ENCODE assay signal across 8 cellular contexts in genomic region chr3:122794779-122795673, GRCh38. TPM values are rescaled to one million over a fixed set of nuclear protein-coding genes. Genes with fewer than 3 reads are reported as not detected.
DNase-seq lines count a peak whose midpoint lies in the region; ATAC-seq and TF ChIP-seq lines count a peak whose summit lies in the region.

SLC49A4 (plus strand) TSS chr3:122795069; CDS start chr3:122795193, 124 bp downstream.

- peak within 1 kb of the TSS; percentile 71 to 85 (median 74) for H3K4me3 ChIP-seq in BLaER1 treated with 17β-estradiol and CSF1 and Interleukin-3, amounts not matched to agents 10 nM and 100 nM

- H3K36me3 Mint-ChIP-seq in naive B cell: no peaks in the 10 kb centered on the region
- no peaks in the 10 kb centered on the region for H3K36me3 Mint-ChIP-seq in stimulated activated naive B cell treated with anti-CD40 and anti-IgM and Interleukin-4, amounts not matched to agents 10 μg/mL and 1 μg/mL and 100 μg/mL, for 72 hours

- peak within 1 kb of the TSS in 5 of 6 donors; percentile 95 to 99 (median 99) for H3K27ac Mint-ChIP-seq in naive B cell
- H3K27ac Mint-ChIP-seq in stimulated activated naive B cell treated with anti-CD40 and anti-IgM and Interleukin-4, amounts not matched to agents 10 μg/mL and 1 μg/mL and 100 μg/mL, for 72 hours: peak within 1 kb of the TSS; percentile 96

- TF ChIP-seq CTCF in GM20000 (IDR thresholded peaks at IDR 0.05; ENCODE audit: extremely low read depth, missing control alignments): no peak

- peak within 1 kb of the TSS; percentile 76 to 89 (median 82) for H3K27ac ChIP-seq in BLaER1 treated with 17β-estradiol and CSF1 and Interleukin-3, amounts not matched to agents 10 nM and 100 nM

- peaks cover 0 to 6% (median 0%) of the 10 kb centered on the region in 11 experiments; a peak in 2 of 22 replicates for H3K36me3 ChIP-seq in BLaER1 treated with 17β-estradiol and CSF1 and Interleukin-3, amounts not matched to agents 10 nM and 100 nM

- H3K27me3 ChIP-seq in BLaER1 treated with 17β-estradiol and CSF1 and Interleukin-3, amounts not matched to agents 10 nM and 100 nM: no peaks in the 10 kb centered on the region

- peaks cover 16 to 28% (median 21%) of the 10 kb centered on the region in 3 donors for H3K4me1 Mint-ChIP-seq in naive B cell
- H3K4me1 Mint-ChIP-seq in stimulated activated naive B cell treated with anti-CD40 and anti-IgM and Interleukin-4, amounts not matched to agents 10 μg/mL and 1 μg/mL and 100 μg/mL, for 72 hours: peaks cover 15 to 20% of the 10 kb centered on the region in 2 donors

- peaks cover 27 to 54% (median 32%) of the 10 kb centered on the region in 10 experiments for H3K4me1 ChIP-seq in BLaER1 treated with 17β-estradiol and CSF1 and Interleukin-3, amounts not matched to agents 10 nM and 100 nM

- H4K20me1 ChIP-seq in BLaER1 treated with 17β-estradiol and CSF1 and Interleukin-3, amounts not matched to agents 10 nM and 100 nM: peaks cover 0 to 9% (median 0%) of the 10 kb centered on the region in 11 experiments; a peak in 1 of 22 replicates

- ATAC-seq in naive B cell (ENCODE audit: low read depth in 2 of 2): peak; percentile 71 to 74
- ATAC-seq in stimulated activated naive B cell treated with anti-CD40 and anti-IgM and Interleukin-4, amounts not matched to agents 10 μg/mL and 1 μg/mL and 100 μg/mL, for 72 hours (replicated peaks): peak; percentile 74 to 81

- peak within 1 kb of the TSS; percentile 77 to 94 (median 87) for H3K9ac ChIP-seq in BLaER1 treated with 17β-estradiol and CSF1 and Interleukin-3, amounts not matched to agents 10 nM and 100 nM

- no peaks in the 10 kb centered on the region for H3K9me3 ChIP-seq in BLaER1 treated with 17β-estradiol and CSF1 and Interleukin-3, amounts not matched to agents 10 nM and 100 nM (replicated peaks in 1 of 11)

- DNase-seq in GM20000 (ENCODE audit: low spot score): peak; percentile 96
- DNase-seq in HT1080 (ENCODE audit: low read depth): peak; percentile 82
- DNase-seq in activated CD8-positive, alpha-beta memory T cell treated with anti-CD3 and anti-CD28 coated beads for 48 hours (ENCODE audit: low read depth in 2 of 3, low spot score in 2 of 3): peak; percentile 38 to 61 (median 42)
- no peak for DNase-seq in erythroblast (lab: John Stamatoyannopoulos, UW)
- DNase-seq in naive B cell: peak; percentile 89
- DNase-seq in stimulated activated naive B cell treated with anti-CD40 and anti-IgM and Interleukin-4, amounts not matched to agents 10 μg/mL and 1 μg/mL and 100 μg/mL, for 72 hours: peak; percentile 78
- DNase-seq in NOMO-1 (lab: John Stamatoyannopoulos, UW; ENCODE audit: unreplicated experiment in 2 of 2): no peak

- TF ChIP-seq POLR2A in erythroblast (IDR thresholded peaks at IDR 0.05; ENCODE audit: low read length): peak; percentile 56

- no peaks in the 10 kb centered on the region for H3K27me3 Mint-ChIP-seq in naive B cell
- no peaks in the 10 kb centered on the region for H3K27me3 Mint-ChIP-seq in stimulated activated naive B cell treated with anti-CD40 and anti-IgM and Interleukin-4, amounts not matched to agents 10 μg/mL and 1 μg/mL and 100 μg/mL, for 72 hours

- peak within 1 kb of the TSS; percentile 88 to 97 (median 93) for H3K4me2 ChIP-seq in BLaER1 treated with 17β-estradiol and CSF1 and Interleukin-3, amounts not matched to agents 10 nM and 100 nM

- no peaks in the 10 kb centered on the region for H3K9me3 Mint-ChIP-seq in naive B cell
- no peaks in the 10 kb centered on the region for H3K9me3 Mint-ChIP-seq in stimulated activated naive B cell treated with anti-CD40 and anti-IgM and Interleukin-4, amounts not matched to agents 10 μg/mL and 1 μg/mL and 100 μg/mL, for 72 hours

- H3K4me3 Mint-ChIP-seq in naive B cell: peak within 1 kb of the TSS in 6 of 8 donors; percentile 85 to 96 (median 94)
- H3K4me3 Mint-ChIP-seq in stimulated activated naive B cell treated with anti-CD40 and anti-IgM and Interleukin-4, amounts not matched to agents 10 μg/mL and 1 μg/mL and 100 μg/mL, for 72 hours: peak within 1 kb of the TSS; percentile 88 to 97

RNA-seq across cellular contexts. Expression of gene SLC49A4, which starts in this region (rescaled TPM):
- total RNA-seq in HT1080 (2014; rRNA removed; shearing (Covaris generic)): 24.3 and 25.5 TPM in 2 replicates
- 18.1 and 22.7 TPM in 2 replicates for polyA plus RNA-seq in HT1080 (2015; cell fraction: cytosol; rRNA removed)
- 16.8 and 19.0 TPM in 2 replicates for polyA plus RNA-seq in HT1080 (2015; cell fraction: nucleus; rRNA removed)
- polyA plus RNA-seq in naive B cell (ENCODE audit: low read depth in 6 of 6): 1 to 10 TPM; 3.0 to 5.4 (median 4.3) TPM

Comparison
In these comparisons a context has a peak if more than half of its experiments do, and no peak if none do; other contexts are left out.
1. DNase-seq: peak in GM20000 (single experiment), HT1080 (single experiment), activated CD8-positive, alpha-beta memory T cell treated with anti-CD3 and anti-CD28 coated beads for 48 hours (3 of 3), naive B cell (single experiment) and stimulated activated naive B cell treated with anti-CD40 and anti-IgM and Interleukin-4, amounts not matched to agents 10 μg/mL and 1 μg/mL and 100 μg/mL, for 72 hours (single experiment); none in erythroblast (0 of 2) and NOMO-1 (0 of 2).